8 cellular contexts compared by ENCODE assay signal in the genomic region with DNA sequence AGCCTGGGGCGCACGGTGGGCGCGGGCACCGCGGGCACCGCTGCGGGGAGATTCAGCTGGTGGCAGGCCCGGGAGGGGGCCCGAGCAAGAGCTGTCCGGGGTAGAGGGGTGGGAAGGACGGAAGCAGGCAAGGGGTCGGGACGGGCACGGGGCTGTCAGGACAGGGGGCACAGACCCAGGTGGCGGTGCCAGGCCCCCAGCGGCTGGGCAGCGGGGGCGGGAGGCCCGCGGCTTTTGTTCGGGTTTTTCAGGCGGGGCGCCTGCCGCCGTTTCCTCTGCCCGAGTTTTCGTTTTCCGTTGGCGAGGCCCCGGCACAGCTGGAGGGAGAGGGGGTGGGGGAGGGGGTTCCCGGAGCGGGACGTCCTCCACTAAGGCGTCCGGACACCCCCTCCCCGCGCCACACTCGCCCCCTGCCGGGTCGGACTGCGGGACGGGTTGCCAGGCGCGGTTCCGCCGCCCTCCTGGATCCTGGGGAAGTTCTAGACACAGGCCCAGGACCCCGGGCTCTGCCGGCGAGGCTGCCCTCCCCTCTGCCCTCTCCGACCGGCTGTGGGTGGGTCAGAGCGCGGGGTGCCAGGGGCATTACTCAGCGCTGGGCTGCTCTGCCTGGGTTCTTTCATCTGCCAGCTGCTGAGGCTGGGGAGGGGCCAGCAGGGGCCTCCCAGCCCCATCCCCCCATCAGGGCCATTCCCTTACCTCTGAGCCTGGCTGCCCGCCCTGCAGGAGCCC. TPM values are rescaled to one million over a fixed set of nuclear protein-coding genes. Genes with fewer than 3 reads are reported as not detected.
A peak's percentile ranks its signal among the peaks of the same experiment; 100 is the strongest.
DNase-seq lines count a peak whose midpoint lies in the region; ATAC-seq and TF ChIP-seq lines count a peak whose summit lies in the region.

No MANE protein-coding gene starts in this region.

- peak overlapping the region; percentile 82 for H2AFZ ChIP-seq in parathyroid adenoma

- peaks cover 20% of the 10 kb centered on the region for H3K79me2 ChIP-seq in parathyroid adenoma

- H3K9me3 ChIP-seq in adrenal gland (replicated peaks in 1 of 3) (no peaks in the 10 kb centered on the region), right cardiac atrium (ENCODE audit: control insufficient read depth, low read length) (no peaks in the 10 kb centered on the region), parathyroid adenoma (ENCODE audit: control insufficient read depth, low read length) (no peaks in the 10 kb centered on the region)

- peaks cover 32 to 56% of the 10 kb centered on the region in 2 donors for H3K4me1 ChIP-seq in adrenal gland (replicated peaks in 1 of 2)
- peaks cover 14% of the 10 kb centered on the region for H3K4me1 ChIP-seq in right cardiac atrium (ENCODE audit: control insufficient read depth, insufficient read depth, low read length)
- peaks cover 14% of the 10 kb centered on the region for H3K4me1 ChIP-seq in parathyroid adenoma

- intact Hi-C loops in adrenal gland (cut with DNase I) (loop anchor here (10.0 kb wide), 2 partner anchors 56 to 156 kb away; no protein-coding TSS in a partner anchor), right cardiac atrium (cut with DNase I) (loop anchor here in 1 of 4 donors (10.0 kb wide), 1 partner anchor 236 kb away; no protein-coding TSS in a partner anchor)

- H3K9ac ChIP-seq in parathyroid adenoma, result peak overlapping the region; percentile 9

- 0 to 2% (median 1%) methylated on average over 9 to 56 of the region's 56 CpGs for WGBS in adrenal gland, 4 donors
- WGBS in right cardiac atrium, result 2% methylated on average over 56 of the region's 56 CpGs

- H3K27ac ChIP-seq in HL-60 (replicated peaks), result peak overlapping the region; percentile 78
- H3K27ac ChIP-seq in adrenal gland, result peak overlapping the region; percentile 74 to 95 (median 91)
- peak overlapping the region; percentile 79 for H3K27ac ChIP-seq in right cardiac atrium (ENCODE audit: low read length)
- peak overlapping the region; percentile 76 for H3K27ac ChIP-seq in parathyroid adenoma

- DNase-seq in AG08396 (ENCODE audit: low spot score), result peak; percentile 73
- peak in 1 of 2 experiments; percentile 60 for DNase-seq in HL-60 (ENCODE audit: low read depth in 1 of 2, low spot score in 1 of 2)
- DNase-seq in adrenal gland, result peak; percentile 75 to 86 (median 80)
- peak; percentile 71 to 86 (median 85) for DNase-seq in right cardiac atrium
- no peak for DNase-seq in stimulated activated naive CD4-positive, alpha-beta T cell treated with Interleukin-2 at 50 U/mL for 16 hours (lab: John Stamatoyannopoulos, UW)
- no peak for DNase-seq in NK-92 treated with Interleukin-12 subunit alpha and Interleukin-12 subunit beta, amount 100 ng/mL, for 24 hours (lab: John Stamatoyannopoulos, UW)
- no peak for DNase-seq in DMS79 (lab: John Stamatoyannopoulos, UW)

- H3K27me3 ChIP-seq in HL-60 (ENCODE audit: insufficient read depth, poor library complexity, severe bottlenecking), result no peaks in the 10 kb centered on the region
- H3K27me3 ChIP-seq in adrenal gland, result no peaks in the 10 kb centered on the region
- no peaks in the 10 kb centered on the region for H3K27me3 ChIP-seq in right cardiac atrium (ENCODE audit: control insufficient read depth, insufficient read depth)
- no peaks in the 10 kb centered on the region for H3K27me3 ChIP-seq in parathyroid adenoma (ENCODE audit: control insufficient read depth, insufficient read depth, low read length)

- peak; percentile 18 to 71 for TF ChIP-seq POLR2A in adrenal gland (IDR thresholded peaks at IDR 0.05)

- H3K4me2 ChIP-seq in parathyroid adenoma (ENCODE audit: low read length), result peak overlapping the region; percentile 94

- peak overlapping the region; percentile 78 for H3K4me3 ChIP-seq in HL-60 (replicated peaks; ENCODE audit: insufficient read depth, low read length)
- H3K4me3 ChIP-seq in adrenal gland, result peak overlapping the region; percentile 80 to 92 (median 88)
- peak overlapping the region; percentile 90 for H3K4me3 ChIP-seq in right cardiac atrium (ENCODE audit: low read length)
- peak overlapping the region; percentile 86 for H3K4me3 ChIP-seq in parathyroid adenoma (ENCODE audit: low read depth, low read length)

- peak; percentile 60 to 67 for ATAC-seq in right cardiac atrium

- no peak for TF ChIP-seq CTCF in HL-60 (IDR thresholded peaks at IDR 0.05; ENCODE audit: insufficient read depth, low read length)
- no peak for TF ChIP-seq CTCF in adrenal gland (IDR thresholded peaks at IDR 0.05)
- no peak for TF ChIP-seq CTCF in parathyroid adenoma (IDR thresholded peaks at IDR 0.05)

- H3K36me3 ChIP-seq in adrenal gland (replicated peaks in 1 of 2), result no peaks in the 10 kb centered on the region
- no peaks in the 10 kb centered on the region for H3K36me3 ChIP-seq in parathyroid adenoma (ENCODE audit: control insufficient read depth, insufficient read depth, low read length)

RNA-seq across cellular contexts. Expression of a gene that starts 0.5 kb away (rescaled TPM):
- total RNA-seq in adrenal gland (10 to 100 TPM; 16.4 to 71.9 (median 29.3) TPM), right cardiac atrium (10 to 100 TPM; 61.8 to 96.9 (median 77.4) TPM)
- polyA plus RNA-seq in adrenal gland (10 to 100 TPM; 15.8 to 26.9 (median 17.8) TPM), right cardiac atrium (40.7 TPM)

Comparison
In these comparisons a context has a peak if more than half of its experiments do, and no peak if none do; other contexts are left out.
1. DNase-seq: peak in AG08396 (single experiment), adrenal gland (7 of 7) and right cardiac atrium (3 of 3); none in stimulated activated naive CD4-positive, alpha-beta T cell treated with Interleukin-2 at 50 U/mL for 16 hours (single experiment), NK-92 treated with Interleukin-12 subunit alpha and Interleukin-12 subunit beta, amount 100 ng/mL, for 24 hours (single experiment) and DMS79 (single experiment).
2. Peak in every context shown above with its lines, with median percentiles within 50 percentile points of each other: H3K27ac ChIP-seq and H3K4me3 ChIP-seq.